ENCODE assay signal across 17 cellular contexts in the genomic region with DNA sequence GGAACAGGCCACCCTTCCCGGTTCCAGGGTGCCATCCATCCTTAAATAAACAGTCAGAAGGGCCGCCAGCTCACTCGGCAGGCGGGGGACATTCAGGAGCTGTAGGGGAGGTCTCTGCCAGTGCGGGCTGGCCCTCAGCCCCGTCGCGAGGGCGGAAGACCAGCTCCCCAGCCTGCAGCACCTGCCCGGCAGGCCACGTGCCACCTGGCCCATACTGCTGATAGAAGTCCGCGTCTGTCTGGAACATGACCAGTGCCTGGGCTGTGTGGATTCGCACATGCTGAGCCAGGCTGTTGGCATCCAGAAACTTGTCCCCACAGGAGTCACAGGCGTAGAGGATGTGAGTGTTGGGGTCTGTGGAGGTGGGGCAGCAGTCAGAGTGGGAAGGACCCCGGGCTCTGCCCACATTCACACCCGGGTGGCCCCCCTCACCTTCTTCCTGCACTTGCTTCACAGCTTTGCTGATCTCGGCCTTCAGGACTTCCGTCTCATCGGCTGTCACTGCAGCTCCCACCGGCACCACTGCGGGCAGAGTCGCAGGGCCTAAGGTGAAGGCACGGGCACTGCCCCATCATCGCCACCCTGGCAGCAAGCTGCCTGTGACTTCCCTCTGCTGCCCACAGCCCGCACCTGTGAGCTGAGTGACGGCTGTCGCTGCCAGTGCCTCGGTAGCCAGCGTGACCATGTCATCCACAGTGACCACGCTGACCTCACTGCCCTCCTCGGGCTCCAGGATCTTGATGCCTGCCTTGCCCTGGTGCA. TPM values are rescaled to one million over a fixed set of nuclear protein-coding genes. Genes with fewer than 3 reads are reported as not detected.
A peak's percentile ranks its signal among the peaks of the same experiment; 100 is the strongest.
DNase-seq lines count a peak whose midpoint lies in the region; ATAC-seq, FAIRE-seq and TF ChIP-seq lines count a peak whose summit lies in the region.
"Had no signal": no experiment of that assay in that cellular context is flagged by ENCODE, and none has a peak within 500 bp of the region (broad histone marks: within the 10 kb centered on the region; RNA-seq: fewer than 3 reads in every experiment).

No MANE protein-coding gene starts in this region.

- CTCF ChIA-PET in K562 (lab: Yijun Ruan, JAX; ENCODE audit: low intra/inter-chr PET ratio), result no interaction called here

- no peak overlapping the region for H3K4me2 ChIP-seq in K562 (ENCODE audit: insufficient read depth, low read length)

- H3K4me1 ChIP-seq in right atrium auricular region, result peaks cover 0 to 13% of the 10 kb centered on the region in 2 donors
- H3K4me1 ChIP-seq in left ventricle myocardium inferior, result peaks cover 22% of the 10 kb centered on the region
- H3K4me1 ChIP-seq in K562 (replicated peaks in 1 of 2; ENCODE audit: control insufficient read depth in 2 of 2, insufficient read depth in 2 of 2, low read length in 2 of 2), result peaks cover 0 to 38% of the 10 kb centered on the region in 2 experiments; a peak in 1 of 5 replicates
- peaks cover 4% of the 10 kb centered on the region for H3K4me1 ChIP-seq in mucosa of descending colon (ENCODE audit: low read depth)

- H3K36me3 ChIP-seq in right atrium auricular region, result peaks cover 98% of the 10 kb centered on the region
- peaks cover 100% of the 10 kb centered on the region for H3K36me3 ChIP-seq in left ventricle myocardium inferior
- H3K36me3 ChIP-seq in K562 (ENCODE audit: control insufficient read depth, insufficient read depth, low read length), result peaks cover 99% of the 10 kb centered on the region
- peaks cover 17% of the 10 kb centered on the region for H3K36me3 ChIP-seq in mucosa of descending colon (ENCODE audit: low read depth)

- TF ChIP-seq EP300 in K562 (IDR thresholded peaks at IDR 0.05; ENCODE audit: low read length), result no peak

- no peak for TF ChIP-seq RAD21 in K562 (CRISPR knock-in tag; conservative IDR thresholded peaks at IDR 0.05 in 1 of 2, IDR thresholded peaks at IDR 0.05 in 1 of 2)

- WGBS in K562 (ENCODE audit: insufficient coverage, low coverage, missing lambda C conversion rate), result 94% methylated on average over 31 of the region's 32 CpGs

- H3K27ac ChIP-seq in right atrium auricular region (no peak overlapping the region), left ventricle myocardium inferior (replicated peaks) (no peak overlapping the region), K562 (ENCODE audit: extremely low read depth, low read depth, low read length) (no peak overlapping the region)

- no peaks in the 10 kb centered on the region for H3K27me3 ChIP-seq in right atrium auricular region
- no peaks in the 10 kb centered on the region for H3K27me3 ChIP-seq in left ventricle myocardium inferior (ENCODE audit: low read depth)
- no peaks in the 10 kb centered on the region for H3K27me3 ChIP-seq in K562 (ENCODE audit: control insufficient read depth in 2 of 2, insufficient read depth in 2 of 2, low read length in 2 of 2)

- no peak for TF ChIP-seq POLR2A in K562 (conservative IDR thresholded peaks at IDR 0.05)

- in situ Hi-C loops in K562 (cut with MboI), result no loop called here

- BruUV-seq in K562 (replicated peaks; lab: Mats Ljungman, UMichigan), result TSS peak; percentile 41

- H3K9me3 ChIP-seq in right atrium auricular region (no peaks in the 10 kb centered on the region), left ventricle myocardium inferior (replicated peaks) (no peaks in the 10 kb centered on the region), K562 (replicated peaks; ENCODE audit: control insufficient read depth, insufficient read depth, low read depth, low read length) (no peaks in the 10 kb centered on the region), mucosa of descending colon (no peaks in the 10 kb centered on the region)

- peak; percentile 54 for DNase-seq in right atrium auricular region (ENCODE audit: low spot score)
- no peak for DNase-seq in left ventricle myocardium inferior
- DNase-seq in K562 (ENCODE audit: extremely low read depth in 1 of 4, low spot score in 3 of 4), result no peak
- DNase-seq in mesenteric fat pad (ENCODE audit: low spot score), result peak; percentile 88
- no peak for DNase-seq in SW 1271 (lab: John Stamatoyannopoulos, UW)
- no peak for DNase-seq in NCI-H1105 treated with DMSO at 0.1 percent for 48 hours (lab: John Stamatoyannopoulos, UW)
- DNase-seq in mucosa of descending colon, result no peak
- DNase-seq: activated B cell treated with CpG ODN at 0.5 μM for 24 hours; left ventricle myocardium superior; NCI-H774; stimulated activated CD4-positive, alpha-beta T cell treated with anti-CD3 and anti-CD28 coated beads, Interleukin-2, amount 100 ng/mL, for 48 hours; T-helper 1 cell; trophoblast cell had no signal

- H4K20me1 ChIP-seq in K562 (replicated peaks; ENCODE audit: control insufficient read depth, insufficient read depth, low read length), result no peaks in the 10 kb centered on the region

- ATAC-seq in K562 (no peak), mucosa of descending colon (no peak), GM18858 (IDR thresholded peaks at IDR 0.05; ENCODE audit: unreplicated experiment) (no peak)
- ATAC-seq: left ventricle myocardium superior; naive thymus-derived CD4-positive, alpha-beta T cell; right cardiac atrium had no signal

- no peak for TF ChIP-seq CTCF in right atrium auricular region (IDR thresholded peaks at IDR 0.05)
- no peak for TF ChIP-seq CTCF in left ventricle myocardium inferior (IDR thresholded peaks at IDR 0.05; ENCODE audit: borderline replicate concordance)
- no peak for TF ChIP-seq CTCF in K562 (IDR thresholded peaks at IDR 0.05 in 2 of 3, conservative IDR thresholded peaks at IDR 0.05 in 1 of 3; ENCODE audit: insufficient read depth in 2 of 3, low read depth in 1 of 3, low read length in 3 of 3)
- no peak for TF ChIP-seq CTCF in mucosa of descending colon (IDR thresholded peaks at IDR 0.05)

- peak overlapping the region in 1 of 2 experiments; percentile 22; a peak in 1 of 4 replicates for H3K9ac ChIP-seq in K562 (ENCODE audit: insufficient read depth in 1 of 2, low read depth in 2 of 2, low read length in 2 of 2)

- no peaks in the 10 kb centered on the region for H3K9me1 ChIP-seq in K562 (ENCODE audit: control insufficient read depth, insufficient read depth, low read length)

- POLR2A ChIA-PET in K562 (lab: Yijun Ruan, JAX), result interaction anchor here (0.5 to 2.6 kb wide), 5 partner anchors 10 to 106 kb away, joined by 3 to 10 read pairs (median 5); no protein-coding TSS in a partner anchor

- intact Hi-C loops in left ventricle myocardium inferior (cut with micrococcal nuclease), result no loop called here
- intact Hi-C loops in K562 (cut with micrococcal nuclease), result no loop called here
- intact Hi-C loops in mucosa of descending colon (cut with DNase I, micrococcal nuclease), result no loop called here

- 0 out of 3 replicates have a peak, but pooled peaks cover 3% of the 10 kb centered on the region for H3K79me2 ChIP-seq in K562 (ENCODE audit: control insufficient read depth, insufficient read depth, low read length)

- H2AFZ ChIP-seq in K562 (ENCODE audit: low read depth, low read length), result no peak overlapping the region

- H3K4me3 ChIP-seq in right atrium auricular region (no peak overlapping the region), left ventricle myocardium inferior (no peak overlapping the region), K562 (no peak overlapping the region), mucosa of descending colon (no peak overlapping the region)

- FAIRE-seq in K562 (lab: Jason Lieb, UNC), result no peak
- FAIRE-seq: H54 had no signal

TF ChIP-seq in K562, 482 proteins besides CTCF, POLR2A, EP300 and RAD21 (continues in another document):
- TF ChIP-seq BDP1 (IDR thresholded peaks at IDR 0.05; ENCODE audit: insufficient read depth, insufficient read length) (no peak), ZFP30 (CRISPR knock-in tag; IDR thresholded peaks at IDR 0.05; ENCODE audit: borderline replicate concordance) (no peak), MBD2 (IDR thresholded peaks at IDR 0.05; ENCODE audit: borderline replicate concordance, low read depth) (no peak), POLR3A (IDR thresholded peaks at IDR 0.05; ENCODE audit: borderline replicate concordance, extremely low read depth, insufficient read depth, insufficient read length) (no peak), CCAR2 (IDR thresholded peaks at IDR 0.05; ENCODE audit: low read depth, low read length) (no peak)
- TF ChIP-seq, protein P1, sequence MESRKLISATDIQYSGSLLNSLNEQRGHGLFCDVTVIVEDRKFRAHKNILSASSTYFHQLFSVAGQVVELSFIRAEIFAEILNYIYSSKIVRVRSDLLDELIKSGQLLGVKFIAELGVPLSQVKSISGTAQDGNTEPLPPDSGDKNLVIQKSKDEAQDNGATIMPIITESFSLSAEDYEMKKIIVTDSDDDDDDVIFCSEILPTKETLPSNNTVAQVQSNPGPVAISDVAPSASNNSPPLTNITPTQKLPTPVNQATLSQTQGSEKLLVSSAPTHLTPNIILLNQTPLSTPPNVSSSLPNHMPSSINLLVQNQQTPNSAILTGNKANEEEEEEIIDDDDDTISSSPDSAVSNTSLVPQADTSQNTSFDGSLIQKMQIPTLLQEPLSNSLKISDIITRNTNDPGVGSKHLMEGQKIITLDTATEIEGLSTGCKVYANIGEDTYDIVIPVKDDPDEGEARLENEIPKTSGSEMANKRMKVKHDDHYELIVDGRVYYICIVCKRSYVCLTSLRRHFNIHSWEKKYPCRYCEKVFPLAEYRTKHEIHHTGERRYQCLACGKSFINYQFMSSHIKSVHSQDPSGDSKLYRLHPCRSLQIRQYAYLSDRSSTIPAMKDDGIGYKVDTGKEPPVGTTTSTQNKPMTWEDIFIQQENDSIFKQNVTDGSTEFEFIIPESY (CRISPR knock-in tag; IDR thresholded peaks at IDR 0.05), result no peak

RNA-seq across cellular contexts. Expression of a gene that starts 33.8 kb away (rescaled TPM):
- 10 to 100 TPM; 14.8 to 27.5 TPM for total RNA-seq in right atrium auricular region
- total RNA-seq in left ventricle myocardium inferior, result 24.7 TPM
- 64.2 and 253 TPM in 2 replicates for total RNA-seq in K562 (2011; cell fraction: chromatin; rRNA removed; ENCODE audit: low replicate concordance)
- total RNA-seq in K562 (2011; cell fraction: nucleolus; rRNA removed), result 186 and 214 TPM in 2 replicates
- 76.0 and 95.5 TPM in 2 replicates for total RNA-seq in K562 (2011; cell fraction: nucleoplasm; rRNA removed)
- 43.3 and 54.0 TPM in 2 replicates for total RNA-seq in K562 (2014; rRNA removed)
- total RNA-seq in K562 (2014; rRNA removed; fragmentation: Illumina TruSeq; extraction: Trizol), result 10.4 and 11.0 TPM in 2 replicates
- total RNA-seq in K562 (2015; rRNA removed; fragmentation: Illumina TruSeq; extraction: Trizol), result 29.6 and 33.2 TPM in 2 replicates
- 46.5 and 53.4 TPM in 2 replicates for total RNA-seq in K562 (2021)
- polyA plus RNA-seq in K562 (2011; rRNA removed), result 43.4 and 71.1 TPM in 2 replicates
- polyA plus RNA-seq in K562 (2011; cell fraction: cytosol; rRNA removed), result 56.0 and 83.7 TPM in 2 replicates
- polyA plus RNA-seq in K562 (2011; cell fraction: nucleus; rRNA removed), result 333 and 422 TPM in 2 replicates
- polyA plus RNA-seq in K562 (2012), result 34.3 and 57.6 TPM in 2 replicates
- 15.1 and 31.6 TPM in 2 replicates for polyA plus RNA-seq in K562 (2014; fragmentation: Illumina TruSeq; extraction: Trizol)
- polyA plus RNA-seq in K562 (2014; fragmentation: Nextera tagmentation; extraction: Ambion mirVana), result 1 to 10 TPM; 1.1 to 1.7 TPM
- polyA plus RNA-seq in K562 (2014; rRNA removed), result 50.3 and 54.1 TPM in 2 replicates
- polyA minus RNA-seq in K562 (2011; rRNA and poly(A)+ RNA removed), result 22.8 and 30.5 TPM in 2 replicates
- 36.4 and 38.9 TPM in 2 replicates for polyA minus RNA-seq in K562 (2011; cell fraction: cytosol; rRNA and poly(A)+ RNA removed)
- polyA minus RNA-seq in K562 (2011; cell fraction: nucleus; rRNA and poly(A)+ RNA removed), result 70.3 and 82.3 TPM in 2 replicates
- 29.9 TPM for total RNA-seq in mesenteric fat pad
- 10 to 100 TPM; 29.2 to 40.8 (median 34.6) TPM for total RNA-seq in mucosa of descending colon

Comparison
In these comparisons a context has a peak if more than half of its experiments do, and no peak if none do; other contexts are left out.
1. DNase-seq: peak in right atrium auricular region (single experiment) and mesenteric fat pad (single experiment); none in left ventricle myocardium inferior (single experiment), K562 (0 of 4), SW 1271 (0 of 2), NCI-H1105 treated with DMSO at 0.1 percent for 48 hours (single experiment) and mucosa of descending colon (0 of 3).